Comparison of ENCODE assay signal across 23 cellular contexts in genomic region chr6:36571122-36572043, GRCh38. TPM values are rescaled to one million over a fixed set of nuclear protein-coding genes. Genes with fewer than 3 reads are reported as not detected.
DNase-seq lines count a peak whose midpoint lies in the region; ATAC-seq, FAIRE-seq and TF ChIP-seq lines count a peak whose summit lies in the region.
"Had no signal": no experiment of that assay in that cellular context is flagged by ENCODE, and none has a peak within 500 bp of the region (broad histone marks: within the 10 kb centered on the region; RNA-seq: fewer than 3 reads in every experiment).

No MANE protein-coding gene starts in this region.

- ATAC-seq in A549, result no peak
- ATAC-seq in left cardiac atrium, result no peak
- ATAC-seq in HG02610 (IDR thresholded peaks at IDR 0.05; ENCODE audit: unreplicated experiment), result no peak

- no peak for TF ChIP-seq CTCF in A549 (IDR thresholded peaks at IDR 0.05)
- no peak for TF ChIP-seq CTCF in HEK293 (tag by site-specific recombination; IDR thresholded peaks at IDR 0.05)
- no peak for TF ChIP-seq CTCF in chondrocyte (IDR thresholded peaks at IDR 0.05)

- H3K36me3 Mint-ChIP-seq in chondrocyte (ENCODE audit: low read depth), result no peaks in the 10 kb centered on the region
- H3K36me3 Mint-ChIP-seq: CD4-positive, CD25-positive, alpha-beta regulatory T cell had no signal

- WGBS in A549 (ENCODE audit: missing lambda C conversion rate), result 85% methylated on average over 4 of the region's 4 CpGs

- no peak overlapping the region for H3K4me3 Mint-ChIP-seq in chondrocyte (ENCODE audit: unreplicated experiment)
- H3K4me3 Mint-ChIP-seq: CD4-positive, CD25-positive, alpha-beta regulatory T cell; CD8-positive, alpha-beta memory T cell; H9; HFFc6 had no signal

- H3K36me3 ChIP-seq in HEK293 (ENCODE audit: control insufficient read depth in 2 of 2, insufficient read depth in 1 of 2, low read length in 2 of 2), result no peaks in the 10 kb centered on the region
- H3K36me3 ChIP-seq: BE2C had no signal

- peaks cover 3% of the 10 kb centered on the region for H3K4me1 Mint-ChIP-seq in chondrocyte (ENCODE audit: low read depth)
- H3K4me1 Mint-ChIP-seq: CD4-positive, CD25-positive, alpha-beta regulatory T cell; CD8-positive, alpha-beta memory T cell had no signal

- H3K4me1 ChIP-seq in A549 (peaks cover 18% of the 10 kb centered on the region), HEK293 (ENCODE audit: control insufficient read depth, insufficient read depth, low read length) (no peaks in the 10 kb centered on the region)
- H3K4me1 ChIP-seq: BE2C had no signal

- H3K27ac Mint-ChIP-seq in chondrocyte (ENCODE audit: unreplicated experiment), result no peak overlapping the region
- H3K27ac Mint-ChIP-seq: CD8-positive, alpha-beta memory T cell; H9; HFFc6 had no signal

- TF ChIP-seq EP300 in A549 (IDR thresholded peaks at IDR 0.05), result no peak

- no peak for FAIRE-seq in A549 (lab: Jason Lieb, UNC)
- FAIRE-seq: H1, HTR-8/SVneo had no signal

- H3K4me3 ChIP-seq in A549 (no peak overlapping the region), HEK293 (ENCODE audit: low read depth, low read length) (no peak overlapping the region)

- no peak for TF ChIP-seq POLR2A in A549 (IDR thresholded peaks at IDR 0.05; ENCODE audit: low read length)

- no peak overlapping the region for H3K4me2 ChIP-seq in A549

- no peak for DNase-seq in A549 (ENCODE audit: low read depth in 1 of 2, low spot score in 1 of 2)
- peak; percentile 28 for DNase-seq in NCI-H82 treated with DMSO at 0.1 percent for 48 hours (lab: John Stamatoyannopoulos, UW; ENCODE audit: unreplicated experiment)
- peak; percentile 4 for DNase-seq in chondrocyte (ENCODE audit: low spot score)
- DNase-seq in NOMO-1 treated with dmso at 0.1 percent for 144 hours (lab: John Stamatoyannopoulos, UW; ENCODE audit: unreplicated experiment), result no peak
- no peak for DNase-seq in left cardiac atrium
- DNase-seq in DMS79 (lab: John Stamatoyannopoulos, UW), result no peak
- DNase-seq: 8988T; ACHN; BE2C; C1 segment of cervical spinal cord; CD4-positive, CD25-positive, alpha-beta regulatory T cell; CD8-positive, alpha-beta memory T cell; COR-L47; DMS 273 treated with DMSO at 0.1 percent for 48 hours; DMS53; GDM1; H9; HFFc6 had no signal

- no peaks in the 10 kb centered on the region for H3K27me3 Mint-ChIP-seq in chondrocyte (ENCODE audit: low read depth)
- H3K27me3 Mint-ChIP-seq: CD4-positive, CD25-positive, alpha-beta regulatory T cell; CD8-positive, alpha-beta memory T cell had no signal

- no peaks in the 10 kb centered on the region for H3K9me3 ChIP-seq in A549
- no peaks in the 10 kb centered on the region for H3K9me3 ChIP-seq in HEK293 (ENCODE audit: control insufficient read depth, insufficient read depth, low read depth, low read length)
- H3K9me3 ChIP-seq: BE2C had no signal

- POLR2A ChIA-PET in A549 (lab: Yijun Ruan, JAX) (no interaction called here), HEK293 (lab: Yijun Ruan, JAX) (interaction anchor here (0.7 to 1.1 kb wide), 4 partner anchors 7 to 27 kb away, joined by 3 to 9 read pairs (median 3); no protein-coding TSS in a partner anchor)

- peak overlapping the region; percentile 19 to 70; a peak in 3 of 6 replicates for H3K27ac ChIP-seq in A549
- no peak overlapping the region for H3K27ac ChIP-seq in HEK293 (ENCODE audit: extremely low read depth, low read depth, low read length)
- H3K27ac ChIP-seq: KMS-11 had no signal

- TF ChIP-seq RAD21 in A549 (conservative IDR thresholded peaks at IDR 0.05 in 1 of 2, IDR thresholded peaks at IDR 0.05 in 1 of 2), result no peak

- intact Hi-C loops in left cardiac atrium (cut with DNase I), result no loop called here

- CTCF ChIA-PET in A549 (lab: Yijun Ruan, JAX), result interaction anchor here (0.7 to 1.3 kb wide), 2 partner anchors 19 to 153 kb away, joined by 3 to 5 read pairs; no protein-coding TSS in a partner anchor
- CTCF ChIA-PET in HEK293 (lab: Yijun Ruan, JAX), result no interaction called here

- no peaks in the 10 kb centered on the region for H3K9me3 Mint-ChIP-seq in chondrocyte (ENCODE audit: low read depth)
- H3K9me3 Mint-ChIP-seq: CD4-positive, CD25-positive, alpha-beta regulatory T cell; HFFc6 had no signal

TF ChIP-seq in A549, 52 proteins besides CTCF, POLR2A, EP300 and RAD21:
- TF ChIP-seq ZC3H11A (IDR thresholded peaks at IDR 0.05), result no peak
- no peak for TF ChIP-seq FOSL2 (IDR thresholded peaks at IDR 0.05)
- TF ChIP-seq FOSL2 (CRISPR knock-in tag; IDR thresholded peaks at IDR 0.05), result peak; percentile 25; the same call in 1 of the 2 replicates
- peak; percentile 39 for TF ChIP-seq MAFK (IDR thresholded peaks at IDR 0.05; ENCODE audit: partially characterized antibody)

TF ChIP-seq in HEK293, 187 proteins besides CTCF, POLR2A, EP300 and RAD21:
- TF ChIP-seq KLF1 (tag by site-specific recombination; IDR thresholded peaks at IDR 0.05), result no peak
- TF ChIP-seq SP2 (tag by site-specific recombination; IDR thresholded peaks at IDR 0.05), result no peak
- no peak for TF ChIP-seq ZNF366 (tag by site-specific recombination; conservative IDR thresholded peaks at IDR 0.05)
- peak; percentile 85; the same call in 1 of the 2 replicates for TF ChIP-seq ZNF514 (tag by site-specific recombination; IDR thresholded peaks at IDR 0.05)
- TF ChIP-seq SETDB1 (IDR thresholded peaks at IDR 0.05; ENCODE audit: insufficient read length, low read length), result peak; percentile 27

RNA-seq across cellular contexts. Expression of gene SRSF3, which starts 22.8 kb away (rescaled TPM):
- 339 and 652 TPM in 2 replicates for polyA plus RNA-seq in A549 (2011; rRNA removed)
- 383 and 445 TPM in 2 replicates for polyA plus RNA-seq in A549 (2012; cell fraction: cytosol; rRNA removed)
- polyA plus RNA-seq in A549 (2012; cell fraction: nucleus; rRNA removed), result 207 and 251 TPM in 2 replicates
- polyA plus RNA-seq in A549 (2017; fragmentation: RNase III; extraction: RNeasy Plus Mini Kit Qiagen cat#74134 plus additional on column Dnase treatment), result 582 to 629 TPM (median 605 TPM) in 3 replicates
- polyA minus RNA-seq in A549 (2011; rRNA and poly(A)+ RNA removed), result 152 and 175 TPM in 2 replicates
- total RNA-seq in chondrocyte, result 180 to 233 TPM (median 191 TPM) in 3 replicates
- 100 to 1,000 TPM; 128 to 201 TPM for total RNA-seq in left cardiac atrium

RNA-seq across cellular contexts. Expression of gene STK38, which starts 24.1 kb away (rescaled TPM):
- 30.0 and 30.7 TPM in 2 replicates for polyA plus RNA-seq in A549 (2011; rRNA removed)
- polyA plus RNA-seq in A549 (2012; cell fraction: cytosol; rRNA removed), result 7.9 and 10.0 TPM in 2 replicates
- polyA plus RNA-seq in A549 (2012; cell fraction: nucleus; rRNA removed), result 11.2 and 17.9 TPM in 2 replicates
- polyA plus RNA-seq in A549 (2017; fragmentation: RNase III; extraction: RNeasy Plus Mini Kit Qiagen cat#74134 plus additional on column Dnase treatment), result 30.9 to 31.6 TPM (median 31.0 TPM) in 3 replicates
- polyA minus RNA-seq in A549 (2011; rRNA and poly(A)+ RNA removed), result 9.8 and 11.4 TPM in 2 replicates
- total RNA-seq in chondrocyte, result 60.4 to 65.1 TPM (median 63.2 TPM) in 3 replicates
- total RNA-seq in left cardiac atrium, result 10 to 100 TPM; 20.8 to 27.4 TPM

Comparison
In these comparisons a context has a peak if more than half of its experiments do, and no peak if none do; other contexts are left out.
1. DNase-seq: peak in NCI-H82 treated with DMSO at 0.1 percent for 48 hours (single experiment) and chondrocyte (single experiment); none in A549 (0 of 2), NOMO-1 treated with dmso at 0.1 percent for 144 hours (single experiment), left cardiac atrium (single experiment) and DMS79 (single experiment).